ENCODE assay signal across 21 cellular contexts in the genomic region with DNA sequence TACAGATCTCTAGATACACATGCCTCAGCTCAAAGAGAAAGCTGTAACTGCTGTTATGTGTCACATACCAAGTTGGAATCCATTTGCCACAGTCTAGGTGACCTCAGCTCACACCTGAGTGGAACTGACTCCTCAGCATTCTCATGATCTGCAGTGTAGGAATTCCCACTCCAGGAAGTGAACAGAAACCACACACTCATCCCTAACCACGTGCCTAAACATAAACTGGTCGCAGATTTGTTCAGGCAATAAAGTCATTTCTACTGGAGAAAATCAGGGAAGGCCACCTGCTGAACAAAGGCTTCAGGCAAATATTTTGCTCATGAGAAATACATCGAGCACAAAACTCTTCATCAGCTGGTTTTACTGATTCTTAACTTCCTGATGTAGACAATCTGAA. TPM values are rescaled to one million over a fixed set of nuclear protein-coding genes. Genes with fewer than 3 reads are reported as not detected.
DNase-seq lines count a peak whose midpoint lies in the region; TF ChIP-seq lines count a peak whose summit lies in the region.
"Had no signal": no experiment of that assay in that cellular context is flagged by ENCODE, and none has a peak within 500 bp of the region (broad histone marks: within the 10 kb centered on the region; RNA-seq: fewer than 3 reads in every experiment).

No MANE protein-coding gene starts in this region.

- no peak overlapping the region for H3K4me2 ChIP-seq in osteoblast (ENCODE audit: insufficient read depth, low read length)

- H3K4me1 ChIP-seq in osteoblast (ENCODE audit: insufficient read depth, low read length): no peaks in the 10 kb centered on the region
- H3K4me1 ChIP-seq: heart right ventricle, upper lobe of left lung had no signal

- no peak for TF ChIP-seq CTCF in astrocyte of the spinal cord (IDR thresholded peaks at IDR 0.05; ENCODE audit: low read depth, low read length)
- TF ChIP-seq CTCF in progenitor cell of endocrine pancreas (IDR thresholded peaks at IDR 0.05; ENCODE audit: unreplicated experiment): no peak
- no peak for TF ChIP-seq CTCF in osteoblast (IDR thresholded peaks at IDR 0.05; ENCODE audit: extremely low read depth, low read depth, low read length)

- intact Hi-C loops in activated CD4-positive, alpha-beta T cell treated with anti-CD3 and anti-CD28 coated beads, Interleukin-2, amount 10 ng/mL, durations not matched to agents 24 days and 14 days (cut with micrococcal nuclease): no loop called here

- in situ Hi-C loops in astrocyte of the spinal cord (cut with HindIII; ENCODE audit: low sequenced_read_pairs): no loop called here

- H3K9me3 Mint-ChIP-seq in activated CD4-positive, alpha-beta T cell treated with anti-CD3 and anti-CD28 coated beads, Interleukin-2, amount 10 ng/mL, durations not matched to agents 24 days and 14 days: peaks cover 3% of the 10 kb centered on the region
- no peaks in the 10 kb centered on the region for H3K9me3 Mint-ChIP-seq in progenitor cell of endocrine pancreas (ENCODE audit: low read depth)

- H3K4me3 Mint-ChIP-seq in activated CD4-positive, alpha-beta T cell treated with anti-CD3 and anti-CD28 coated beads, Interleukin-2, amount 10 ng/mL, durations not matched to agents 24 days and 14 days: no peak overlapping the region
- no peak overlapping the region for H3K4me3 Mint-ChIP-seq in progenitor cell of endocrine pancreas (ENCODE audit: low read depth)
- H3K4me3 Mint-ChIP-seq: activated CD4-positive, alpha-beta T cell treated with anti-CD3 and anti-CD28 coated beads, Interleukin-2, amount 10 ng/mL, durations not matched to agents 7 days and 5 days; activated T-cell treated with anti-CD3 and anti-CD28 coated beads, Interleukin-2, amount 50 U/mL, for 24 hours had no signal

- no peaks in the 10 kb centered on the region for H4K20me1 ChIP-seq in osteoblast (ENCODE audit: insufficient read depth, low read length)

- H3K4me3 ChIP-seq in astrocyte of the spinal cord (ENCODE audit: low read depth, low read length): no peak overlapping the region
- no peak overlapping the region for H3K4me3 ChIP-seq in osteoblast (ENCODE audit: insufficient read depth, low read length)
- H3K4me3 ChIP-seq: dorsolateral prefrontal cortex, heart right ventricle, K562, SJCRH30, upper lobe of left lung had no signal

- H3K4me1 Mint-ChIP-seq in activated CD4-positive, alpha-beta T cell treated with anti-CD3 and anti-CD28 coated beads, Interleukin-2, amount 10 ng/mL, durations not matched to agents 24 days and 14 days: peaks cover 3% of the 10 kb centered on the region
- H3K4me1 Mint-ChIP-seq in progenitor cell of endocrine pancreas (ENCODE audit: low read depth): peaks cover 19% of the 10 kb centered on the region

- peaks cover 8% of the 10 kb centered on the region for H3K27me3 Mint-ChIP-seq in activated CD4-positive, alpha-beta T cell treated with anti-CD3 and anti-CD28 coated beads, Interleukin-2, amount 10 ng/mL, durations not matched to agents 24 days and 14 days
- H3K27me3 Mint-ChIP-seq in progenitor cell of endocrine pancreas: no peaks in the 10 kb centered on the region

- H3K79me2 ChIP-seq in osteoblast (ENCODE audit: insufficient read depth, low read length): no peaks in the 10 kb centered on the region

- peaks cover 2% of the 10 kb centered on the region for H3K36me3 Mint-ChIP-seq in activated CD4-positive, alpha-beta T cell treated with anti-CD3 and anti-CD28 coated beads, Interleukin-2, amount 10 ng/mL, durations not matched to agents 24 days and 14 days (ENCODE audit: low read depth)
- no peaks in the 10 kb centered on the region for H3K36me3 Mint-ChIP-seq in progenitor cell of endocrine pancreas (ENCODE audit: insufficient read depth)

- H3K36me3 ChIP-seq in osteoblast (ENCODE audit: insufficient read depth, low read length): no peaks in the 10 kb centered on the region
- H3K36me3 ChIP-seq: heart right ventricle, SJCRH30, upper lobe of left lung had no signal

- no peak overlapping the region for H3K27ac ChIP-seq in osteoblast (ENCODE audit: low read depth, low read length)
- H3K27ac ChIP-seq: C4-2B, dorsolateral prefrontal cortex, heart right ventricle, SJCRH30, upper lobe of left lung had no signal

- H3K27me3 ChIP-seq in osteoblast (ENCODE audit: insufficient read depth, low read length): no peaks in the 10 kb centered on the region
- H3K27me3 ChIP-seq: dorsolateral prefrontal cortex, heart right ventricle, SJCRH30, upper lobe of left lung had no signal

- no peak overlapping the region for H3K27ac Mint-ChIP-seq in activated CD4-positive, alpha-beta T cell treated with anti-CD3 and anti-CD28 coated beads, Interleukin-2, amount 10 ng/mL, durations not matched to agents 24 days and 14 days
- H3K27ac Mint-ChIP-seq in progenitor cell of endocrine pancreas: no peak overlapping the region
- H3K27ac Mint-ChIP-seq: activated CD4-positive, alpha-beta T cell treated with anti-CD3 and anti-CD28 coated beads, Interleukin-2, amount 10 ng/mL, durations not matched to agents 7 days and 5 days; activated T-cell treated with anti-CD3 and anti-CD28 coated beads, Interleukin-2, amount 50 U/mL, for 24 hours had no signal

- DNase-seq in activated CD4-positive, alpha-beta T cell treated with anti-CD3 and anti-CD28 coated beads, Interleukin-2, amount 10 ng/mL, durations not matched to agents 24 days and 14 days: peak; percentile 18
- DNase-seq in activated CD4-positive, alpha-beta T cell treated with anti-CD3 and anti-CD28 coated beads for 4 hours: no peak
- DNase-seq in astrocyte of the spinal cord (ENCODE audit: low read depth, low spot score) (peak; percentile 5), kidney tubule cell (ENCODE audit: low spot score) (peak; percentile 97), NCI-H1694 treated with DMSO at 0.1 percent for 48 hours (lab: John Stamatoyannopoulos, UW) (no peak), progenitor cell of endocrine pancreas (ENCODE audit: low spot score, unreplicated experiment) (no peak), osteoblast (ENCODE audit: insufficient read length, low spot score, missing footprints) (no peak), SKM-1 (lab: John Stamatoyannopoulos, UW; ENCODE audit: unreplicated experiment) (no peak)
- DNase-seq: activated CD4-positive, alpha-beta T cell treated with anti-CD3 and anti-CD28 coated beads, Interleukin-2, amount 10 ng/mL, durations not matched to agents 7 days and 5 days; activated naive CD4-positive, alpha-beta T cell treated with anti-CD3 and anti-CD28 coated beads, Interleukin-2, amount 50 U/mL, for 16 hours; activated T-cell treated with anti-CD3 and anti-CD28 coated beads, Interleukin-2, amount 50 U/mL, for 24 hours; dorsolateral prefrontal cortex; heart right ventricle; NCI-H1436; NCI-H226; NK-92 treated with Interleukin-12 subunit alpha and Interleukin-12 subunit beta, amount 100 ng/mL, for 24 hours; T1000 had no signal

- H3K9me3 ChIP-seq in osteoblast (ENCODE audit: low read depth, low read length): no peaks in the 10 kb centered on the region
- H3K9me3 ChIP-seq: heart right ventricle, SJCRH30, upper lobe of left lung had no signal

- no peak overlapping the region for H2AFZ ChIP-seq in osteoblast (ENCODE audit: low read length)

RNA-seq across cellular contexts. Expression of gene ZMYND11, which starts 23.0 kb away (rescaled TPM):
- total RNA-seq in activated CD4-positive, alpha-beta T cell treated with anti-CD3 and anti-CD28 coated beads, Interleukin-2, amount 10 ng/mL, durations not matched to agents 24 days and 14 days: 29.4 and 31.0 TPM in 2 replicates
- 69.2 and 74.4 TPM in 2 replicates for total RNA-seq in progenitor cell of endocrine pancreas
- 56.5 and 60.4 TPM in 2 replicates for total RNA-seq in osteoblast

Comparison
In these comparisons a context has a peak if more than half of its experiments do, and no peak if none do; other contexts are left out.
1. DNase-seq: peak in activated CD4-positive, alpha-beta T cell treated with anti-CD3 and anti-CD28 coated beads, Interleukin-2, amount 10 ng/mL, durations not matched to agents 24 days and 14 days (single experiment), astrocyte of the spinal cord (single experiment) and kidney tubule cell (single experiment); none in activated CD4-positive, alpha-beta T cell treated with anti-CD3 and anti-CD28 coated beads for 4 hours (0 of 2), NCI-H1694 treated with DMSO at 0.1 percent for 48 hours (single experiment), progenitor cell of endocrine pancreas (single experiment), osteoblast (single experiment) and SKM-1 (single experiment).